Comparison of ENCODE assay signal across 9 cellular contexts in genomic region chr22:50343541-50343935, GRCh38. TPM values are rescaled to one million over a fixed set of nuclear protein-coding genes. Genes with fewer than 3 reads are reported as not detected.
DNase-seq lines count a peak whose midpoint lies in the region; TF ChIP-seq lines count a peak whose summit lies in the region.
"Had no signal": no experiment of that assay in that cellular context is flagged by ENCODE, and none has a peak within 500 bp of the region (broad histone marks: within the 10 kb centered on the region; RNA-seq: fewer than 3 reads in every experiment).

No MANE protein-coding gene starts in this region.

- no peak for TF ChIP-seq EP300 in suprapubic skin (IDR thresholded peaks at IDR 0.05)

- no peaks in the 10 kb centered on the region for H3K27me3 ChIP-seq in adrenal gland
- H3K27me3 ChIP-seq in layer of hippocampus (ENCODE audit: control insufficient read depth, insufficient read depth, low read length), result no peaks in the 10 kb centered on the region
- H3K27me3 ChIP-seq in suprapubic skin, result no peaks in the 10 kb centered on the region

- H3K9me3 ChIP-seq in adrenal gland (replicated peaks in 1 of 3) (no peaks in the 10 kb centered on the region), suprapubic skin (no peaks in the 10 kb centered on the region)

- H3K4me1 ChIP-seq in adrenal gland (replicated peaks in 1 of 2) (peaks cover 9 to 13% of the 10 kb centered on the region in 2 donors), suprapubic skin (peaks cover 30% of the 10 kb centered on the region)

- H3K27ac ChIP-seq in adrenal gland (peak overlapping the region in 4 of 5 donors; percentile 63 to 89 (median 70)), layer of hippocampus (ENCODE audit: low read depth, low read length) (peak overlapping the region; percentile 73), suprapubic skin (peak overlapping the region; percentile 77)

- H3K36me3 ChIP-seq in adrenal gland (replicated peaks in 1 of 2) (no peaks in the 10 kb centered on the region), suprapubic skin (no peaks in the 10 kb centered on the region)

- H3K36me3 Mint-ChIP-seq in T-helper 1 cell treated with Interleukin-12 subunit alpha and Interleukin-12 subunit beta and Interleukin-4 antibody, amounts not matched to agents 30 μg/mL and 1 μg/mL, for 36 hours (ENCODE audit: low read depth), result no peaks in the 10 kb centered on the region
- H3K36me3 Mint-ChIP-seq: IgD-negative memory B cell had no signal

- H3K27me3 Mint-ChIP-seq in T-helper 1 cell treated with Interleukin-12 subunit alpha and Interleukin-12 subunit beta and Interleukin-4 antibody, amounts not matched to agents 30 μg/mL and 1 μg/mL, for 36 hours (ENCODE audit: low read depth), result no peaks in the 10 kb centered on the region
- H3K27me3 Mint-ChIP-seq: IgD-negative memory B cell had no signal

- no peak for TF ChIP-seq CTCF in adrenal gland (IDR thresholded peaks at IDR 0.05)
- no peak for TF ChIP-seq CTCF in suprapubic skin (IDR thresholded peaks at IDR 0.05)

- H3K4me3 ChIP-seq in adrenal gland, result peak overlapping the region; percentile 62 to 99 (median 76)
- H3K4me3 ChIP-seq in suprapubic skin, result peak overlapping the region; percentile 79

- DNase-seq in T-helper 1 cell (no peak), adrenal gland (no peak), suprapubic skin (ENCODE audit: low spot score in 2 of 2) (no peak), DMS53 treated with DMSO at 0.1 percent for 48 hours (lab: John Stamatoyannopoulos, UW; ENCODE audit: unreplicated experiment) (no peak), mucosa of gallbladder (ENCODE audit: low spot score) (no peak), occipital lobe (lab: John Stamatoyannopoulos, UW) (no peak)

- no peaks in the 10 kb centered on the region for H3K9me3 Mint-ChIP-seq in T-helper 1 cell treated with Interleukin-12 subunit alpha and Interleukin-12 subunit beta and Interleukin-4 antibody, amounts not matched to agents 30 μg/mL and 1 μg/mL, for 36 hours
- H3K9me3 Mint-ChIP-seq: IgD-negative memory B cell had no signal

- TF ChIP-seq POLR2A in adrenal gland (IDR thresholded peaks at IDR 0.05) (no peak), suprapubic skin (IDR thresholded peaks at IDR 0.05) (no peak)

- peaks cover 4% of the 10 kb centered on the region for H3K4me1 Mint-ChIP-seq in T-helper 1 cell treated with Interleukin-12 subunit alpha and Interleukin-12 subunit beta and Interleukin-4 antibody, amounts not matched to agents 30 μg/mL and 1 μg/mL, for 36 hours (ENCODE audit: low read depth)

- WGBS in adrenal gland, 4 donors, result 0 to 1% (median 0%) methylated on average over 2 to 9 of the region's 9 CpGs
- no CpG with 5 or more reads among the region's 9 CpGs for WGBS in suprapubic skin

- intact Hi-C loops in adrenal gland (cut with DNase I), result loop anchor here (2.0 to 5.0 kb wide), 2 partner anchors 69 to 91 kb away; partner anchors contain the start of gene HDAC10 (in 1 of the 2)

- no peak overlapping the region for H3K27ac Mint-ChIP-seq in T-helper 1 cell treated with Interleukin-12 subunit alpha and Interleukin-12 subunit beta and Interleukin-4 antibody, amounts not matched to agents 30 μg/mL and 1 μg/mL, for 36 hours

- peak overlapping the region; percentile 60 for H3K4me3 Mint-ChIP-seq in T-helper 1 cell treated with Interleukin-12 subunit alpha and Interleukin-12 subunit beta and Interleukin-4 antibody, amounts not matched to agents 30 μg/mL and 1 μg/mL, for 36 hours

RNA-seq across cellular contexts. Expression of gene PPP6R2, which starts 0.4 kb away (rescaled TPM):
- total RNA-seq in adrenal gland (100 to 1,000 TPM in 1 of 8 donors, 10 to 100 TPM in 7; 48.2 to 104 (median 73.0) TPM), suprapubic skin (10 to 100 TPM; 46.7 to 70.3 (median 64.6) TPM), mucosa of gallbladder (75.5 TPM), occipital lobe (71.7 TPM)
- polyA plus RNA-seq in adrenal gland, result 100 to 1,000 TPM in 1 of 3 donors, 10 to 100 TPM in 2; 19.6 to 129 (median 84.7) TPM

RNA-seq across cellular contexts. Expression of gene DENND6B, which starts 16.7 kb away (rescaled TPM):
- total RNA-seq in adrenal gland, result 10 to 100 TPM in 2 of 8 donors, 1 to 10 TPM in 6; 4.5 to 16.9 (median 8.9) TPM
- polyA plus RNA-seq in adrenal gland, result 10 to 100 TPM in 2 of 3 donors, 1 to 10 TPM in 1; 2.5 to 32.7 (median 21.7) TPM
- total RNA-seq in suprapubic skin, result 1 to 10 TPM; 3.3 to 5.4 (median 3.4) TPM
- 24.9 TPM for total RNA-seq in mucosa of gallbladder
- total RNA-seq in occipital lobe, result 16.5 TPM

RNA-seq across cellular contexts. Expression of gene PLXNB2, which starts 36.1 kb away (rescaled TPM):
- 100 to 1,000 TPM; 118 to 412 (median 329) TPM for total RNA-seq in adrenal gland
- 100 to 1,000 TPM in 2 of 3 donors, 10 to 100 TPM in 1; 38.1 to 431 (median 268) TPM for polyA plus RNA-seq in adrenal gland
- 100 to 1,000 TPM; 117 to 231 (median 192) TPM for total RNA-seq in suprapubic skin
- total RNA-seq in mucosa of gallbladder, result 1,246 TPM
- total RNA-seq in occipital lobe, result 46.0 TPM
